9 cellular contexts compared by ENCODE assay signal in the genomic region with DNA sequence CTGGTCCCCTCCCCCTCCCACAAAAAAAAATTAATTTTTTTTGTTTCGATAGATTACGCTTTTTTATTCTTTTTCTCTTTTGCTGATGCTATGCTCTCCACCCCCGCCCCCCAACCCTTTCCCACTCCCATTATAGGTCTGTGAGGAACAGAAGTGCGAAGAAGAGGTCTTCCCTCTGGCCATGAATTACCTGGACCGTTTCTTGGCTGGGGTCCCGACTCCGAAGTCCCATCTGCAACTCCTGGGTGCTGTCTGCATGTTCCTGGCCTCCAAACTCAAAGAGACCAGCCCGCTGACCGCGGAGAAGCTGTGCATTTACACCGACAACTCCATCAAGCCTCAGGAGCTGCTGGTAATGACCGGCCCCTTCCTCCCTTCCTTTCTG. TPM values are rescaled to one million over a fixed set of nuclear protein-coding genes. Genes with fewer than 3 reads are reported as not detected.
DNase-seq lines count a peak whose midpoint lies in the region; ATAC-seq, FAIRE-seq and TF ChIP-seq lines count a peak whose summit lies in the region.
"Had no signal": no experiment of that assay in that cellular context is flagged by ENCODE, and none has a peak within 500 bp of the region (broad histone marks: within the 10 kb centered on the region; RNA-seq: fewer than 3 reads in every experiment).

No MANE protein-coding gene starts in this region.

- 22 to 30% methylated on average over 11 of the region's 12 CpGs for WGBS in esophagus squamous epithelium, 2 donors
- 36% methylated on average over 12 of the region's 12 CpGs for WGBS in pancreas, 2 donors

- H3K9me3 ChIP-seq in SK-N-MC (ENCODE audit: low read depth, low read length), result no peaks in the 10 kb centered on the region
- no peaks in the 10 kb centered on the region for H3K9me3 ChIP-seq in esophagus squamous epithelium
- no peaks in the 10 kb centered on the region for H3K9me3 ChIP-seq in pancreas
- H3K9me3 ChIP-seq in MG63, result no peaks in the 10 kb centered on the region

- H3K9ac ChIP-seq in SK-N-MC (ENCODE audit: insufficient read length), result peak overlapping the region; percentile 96

- TF ChIP-seq CTCF in esophagus squamous epithelium (IDR thresholded peaks at IDR 0.05) (no peak), pancreas (IDR thresholded peaks at IDR 0.05) (no peak)

- ATAC-seq in pancreas (no peak), GM18870 (IDR thresholded peaks at IDR 0.05; ENCODE audit: unreplicated experiment) (no peak), GM18868 (IDR thresholded peaks at IDR 0.05; ENCODE audit: unreplicated experiment) (no peak)

- peaks cover 51% of the 10 kb centered on the region for H3K36me3 ChIP-seq in SK-N-MC (ENCODE audit: insufficient read depth, low read length)
- peaks cover 4 to 35% (median 6%) of the 10 kb centered on the region in 3 donors for H3K36me3 ChIP-seq in esophagus squamous epithelium
- peaks cover 0 to 7% (median 0%) of the 10 kb centered on the region in 3 donors for H3K36me3 ChIP-seq in pancreas
- H3K36me3 ChIP-seq in MG63, result no peaks in the 10 kb centered on the region

- no peak for TF ChIP-seq POLR2A in esophagus squamous epithelium (IDR thresholded peaks at IDR 0.05)

- H3K4me3 ChIP-seq in SK-N-MC, result peak overlapping the region; percentile 97
- H3K4me3 ChIP-seq in esophagus squamous epithelium, result peak overlapping the region; percentile 54 to 94 (median 84)
- peak overlapping the region in 3 of 4 donors; percentile 27 to 81 (median 66) for H3K4me3 ChIP-seq in pancreas
- H3K4me3 ChIP-seq in MG63, result no peak overlapping the region

- H3K27ac ChIP-seq in SK-N-MC (no peak overlapping the region), esophagus squamous epithelium (peak overlapping the region; percentile 82 to 97 (median 94)), pancreas (peak overlapping the region in 1 of 4 donors; percentile 74)

- FAIRE-seq in pancreas (lab: Jason Lieb, UNC), result no peak

- intact Hi-C loops in esophagus squamous epithelium (cut with DNase I), result loop anchor here (5.0 kb wide), 3 partner anchors 164 to 389 kb away; no protein-coding TSS in a partner anchor
- intact Hi-C loops in pancreas (cut with DNase I), result loop anchor here in 1 of 3 donors (10.0 kb wide), 2 partner anchors 281 to 391 kb away; no protein-coding TSS in a partner anchor

- H3K4me1 ChIP-seq in esophagus squamous epithelium (peaks cover 33 to 99% (median 59%) of the 10 kb centered on the region in 3 donors), pancreas (peaks cover 14 to 25% (median 16%) of the 10 kb centered on the region in 3 donors)

- H3K27me3 ChIP-seq in esophagus squamous epithelium, result peaks cover 0 to 57% (median 0%) of the 10 kb centered on the region in 4 donors
- no peaks in the 10 kb centered on the region for H3K27me3 ChIP-seq in pancreas
- peaks cover 58% of the 10 kb centered on the region for H3K27me3 ChIP-seq in MG63

- DNase-seq in Daoy (ENCODE audit: low read depth) (peak; percentile 37), SK-N-MC (ENCODE audit: low read depth, low spot score) (no peak), esophagus squamous epithelium (lab: John Stamatoyannopoulos, UW) (no peak), pancreas (peak in 3 of 6 donors; percentile 28 to 49 (median 32)), MG63 (no peak)
- DNase-seq in stimulated activated CD4-positive, alpha-beta T cell treated with anti-CD3 and anti-CD28 coated beads, Interleukin-4, amount 100 ng/mL, for 4 hours, result no peak
- DNase-seq: midbrain had no signal

RNA-seq across cellular contexts. Expression of a gene that starts 2.3 kb away (rescaled TPM):
- 44.1 and 49.5 TPM in 2 replicates for total RNA-seq in Daoy (2014; rRNA removed; shearing (Covaris generic))
- 10 to 100 TPM; 13.9 to 49.8 (median 35.9) TPM for total RNA-seq in esophagus squamous epithelium
- 10 to 100 TPM; 51.5 to 75.6 (median 63.5) TPM for total RNA-seq in pancreas
- polyA plus RNA-seq in pancreas, result 1 to 10 TPM; 6.3 to 9.1 TPM
- total RNA-seq in MG63 (2014; rRNA removed; shearing (Covaris generic); ENCODE audit: low replicate concordance), result 0.07 TPM in 1 of 2 replicates, not detected in the other

RNA-seq across cellular contexts. Expression of a gene that starts 45.2 kb away (rescaled TPM):
- total RNA-seq in Daoy (2014; rRNA removed; shearing (Covaris generic)), result 9.7 and 15.8 TPM in 2 replicates
- total RNA-seq in esophagus squamous epithelium (1 to 10 TPM; 5.1 to 8.1 (median 5.9) TPM), pancreas (1 to 10 TPM in 5 of 6 donors, under 1 TPM in 1; 0.51 to 5.5 (median 1.8) TPM)
- 1 to 10 TPM; 1.4 to 2.3 TPM for polyA plus RNA-seq in pancreas
- 9.9 and 86.7 TPM in 2 replicates for total RNA-seq in MG63 (2014; rRNA removed; shearing (Covaris generic); ENCODE audit: low replicate concordance)

Comparison
In these comparisons a context has a peak if more than half of its experiments do, and no peak if none do; other contexts are left out.
1. RNA of a gene that starts 2.3 kb away (total RNA-seq): 51.5 to 75.6 TPM in pancreas, 44.1 to 49.5 TPM in Daoy and 13.9 to 49.8 TPM in esophagus squamous epithelium; 0.07 TPM in MG63; every median in the first group is over 10 times any median in the second.